20 cellular contexts compared by ENCODE assay signal in the genomic region with DNA sequence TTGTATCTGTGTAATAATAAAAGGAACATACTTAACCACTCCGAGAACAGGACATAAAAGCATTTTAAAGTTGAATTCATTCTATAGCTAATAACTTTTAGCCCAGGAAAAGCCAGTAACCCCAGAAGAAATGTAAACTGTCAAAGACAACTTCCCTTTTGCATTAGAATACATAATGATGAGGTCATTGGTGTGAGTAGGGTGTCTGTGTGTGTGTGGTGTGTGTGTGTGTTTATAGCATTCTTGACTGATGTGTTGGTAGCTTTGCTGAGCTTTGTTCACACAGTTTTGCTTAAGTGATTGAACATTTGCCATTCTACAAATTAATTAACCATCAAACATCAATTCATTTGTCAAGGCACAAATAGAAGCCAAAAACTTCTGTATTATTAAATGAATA.
DNase-seq lines count a peak whose midpoint lies in the region; TF ChIP-seq lines count a peak whose summit lies in the region.
"Had no signal": no experiment of that assay in that cellular context is flagged by ENCODE, and none has a peak within 500 bp of the region (broad histone marks: within the 10 kb centered on the region; RNA-seq: fewer than 3 reads in every experiment).

No MANE protein-coding gene starts in this region.

- H3K27me3 Mint-ChIP-seq in endothelial cell (ENCODE audit: unreplicated experiment) (peaks cover 5% of the 10 kb centered on the region), nephron progenitor cell (ENCODE audit: low read depth, poor library complexity) (peaks cover 3% of the 10 kb centered on the region)
- H3K27me3 Mint-ChIP-seq in activated CD4-positive, alpha-beta memory T cell treated with anti-CD3 and anti-CD28 coated beads, Interleukin-2, amount 10 ng/mL, durations not matched to agents 7 days and 5 days = no peaks in the 10 kb centered on the region
- H3K27me3 Mint-ChIP-seq: CD4-positive, alpha-beta memory T cell had no signal

- no peaks in the 10 kb centered on the region for H3K27me3 ChIP-seq in thyroid gland
- H3K27me3 ChIP-seq: BE2C had no signal

- POLR2A ChIA-PET in activated CD4-positive, alpha-beta memory T cell treated with anti-CD3 and anti-CD28 coated beads, Interleukin-2, amount 10 ng/mL, durations not matched to agents 7 days and 5 days (lab: Charles Lee) = no interaction called here

- H3K9me3 ChIP-seq in thyroid gland = no peaks in the 10 kb centered on the region
- H3K9me3 ChIP-seq: A549, BE2C, HAP-1 had no signal

- no peaks in the 10 kb centered on the region for H3K36me3 ChIP-seq in thyroid gland
- H3K36me3 ChIP-seq: BE2C, HAP-1 had no signal

- intact Hi-C loops in thyroid gland (cut with DNase I) = no loop called here

- no peak overlapping the region for H3K27ac ChIP-seq in thyroid gland
- H3K27ac ChIP-seq: A549, C4-2B, HL-60 had no signal

- TF ChIP-seq CTCF in epithelial cell of esophagus (IDR thresholded peaks at IDR 0.05; ENCODE audit: insufficient read depth, low read depth, low read length, missing control alignments) (no peak), endothelial cell (IDR thresholded peaks at IDR 0.05; ENCODE audit: unreplicated experiment) (no peak), thyroid gland (IDR thresholded peaks at IDR 0.05) (no peak), nephron progenitor cell (IDR thresholded peaks at IDR 0.05) (no peak)

- H3K4me3 Mint-ChIP-seq in endothelial cell (ENCODE audit: unreplicated experiment) (no peak overlapping the region), nephron progenitor cell (no peak overlapping the region)
- H3K4me3 Mint-ChIP-seq in activated CD4-positive, alpha-beta memory T cell treated with anti-CD3 and anti-CD28 coated beads, Interleukin-2, amount 10 ng/mL, durations not matched to agents 7 days and 5 days = no peak overlapping the region
- H3K4me3 Mint-ChIP-seq: CD4-positive, alpha-beta memory T cell; HFFc6 had no signal

- H3K9me3 Mint-ChIP-seq in endothelial cell (ENCODE audit: unreplicated experiment) (peaks cover 10% of the 10 kb centered on the region), nephron progenitor cell (peaks cover 28% of the 10 kb centered on the region)
- peaks cover 11% of the 10 kb centered on the region for H3K9me3 Mint-ChIP-seq in activated CD4-positive, alpha-beta memory T cell treated with anti-CD3 and anti-CD28 coated beads, Interleukin-2, amount 10 ng/mL, durations not matched to agents 7 days and 5 days

- H3K36me3 Mint-ChIP-seq in endothelial cell (ENCODE audit: low read depth, unreplicated experiment) (peaks cover 4% of the 10 kb centered on the region), nephron progenitor cell (ENCODE audit: low read depth) (peaks cover 4% of the 10 kb centered on the region)
- H3K36me3 Mint-ChIP-seq in activated CD4-positive, alpha-beta memory T cell treated with anti-CD3 and anti-CD28 coated beads, Interleukin-2, amount 10 ng/mL, durations not matched to agents 7 days and 5 days (ENCODE audit: low read depth) = no peaks in the 10 kb centered on the region
- H3K36me3 Mint-ChIP-seq: CD4-positive, alpha-beta memory T cell had no signal

- WGBS in thyroid gland, 2 donors = 89 to 92% methylated on average over 1 of the region's 1 CpG

- H3K4me1 ChIP-seq in thyroid gland = no peaks in the 10 kb centered on the region
- H3K4me1 ChIP-seq: A549, BE2C, HAP-1 had no signal

- DNase-seq in MV-4-11 (lab: John Stamatoyannopoulos, UW) (peak; percentile 15), amniotic epithelial cell (ENCODE audit: low read depth) (peak; percentile 1), epithelial cell of esophagus (ENCODE audit: low read depth) (peak; percentile 49), endothelial cell (ENCODE audit: low spot score) (no peak), thyroid gland (no peak), nephron progenitor cell (no peak)
- DNase-seq in activated CD4-positive, alpha-beta memory T cell treated with anti-CD3 and anti-CD28 coated beads, Interleukin-2, amount 10 ng/mL, durations not matched to agents 7 days and 5 days = no peak
- DNase-seq: BE2C; CD4-positive, alpha-beta memory T cell; DMS153; DMS79 treated with DMSO at 0.1 percent for 48 hours; EL; GF-D8; HFFc6; IMR-90; KG1 had no signal

- H3K4me3 ChIP-seq in epithelial cell of esophagus (ENCODE audit: low read length) (no peak overlapping the region), thyroid gland (replicated peaks in 1 of 3) (no peak overlapping the region)
- H3K4me3 ChIP-seq: A549, HAP-1 had no signal

- no peaks in the 10 kb centered on the region for H3K4me1 Mint-ChIP-seq in endothelial cell (ENCODE audit: unreplicated experiment)
- H3K4me1 Mint-ChIP-seq in nephron progenitor cell = no peaks in the 10 kb centered on the region
- H3K4me1 Mint-ChIP-seq in activated CD4-positive, alpha-beta memory T cell treated with anti-CD3 and anti-CD28 coated beads, Interleukin-2, amount 10 ng/mL, durations not matched to agents 7 days and 5 days = no peaks in the 10 kb centered on the region
- H3K4me1 Mint-ChIP-seq: CD4-positive, alpha-beta memory T cell had no signal

- CTCF ChIA-PET in activated CD4-positive, alpha-beta memory T cell treated with anti-CD3 and anti-CD28 coated beads, Interleukin-2, amount 10 ng/mL, durations not matched to agents 7 days and 5 days (lab: Charles Lee) = no interaction called here

- H3K27ac Mint-ChIP-seq in endothelial cell (ENCODE audit: unreplicated experiment) = no peak overlapping the region
- H3K27ac Mint-ChIP-seq in nephron progenitor cell = no peak overlapping the region
- H3K27ac Mint-ChIP-seq in activated CD4-positive, alpha-beta memory T cell treated with anti-CD3 and anti-CD28 coated beads, Interleukin-2, amount 10 ng/mL, durations not matched to agents 7 days and 5 days = no peak overlapping the region
- H3K27ac Mint-ChIP-seq: HFFc6 had no signal

- no peak for TF ChIP-seq POLR2A in thyroid gland (IDR thresholded peaks at IDR 0.05)

Comparison
In these comparisons a context has a peak if more than half of its experiments do, and no peak if none do; other contexts are left out.
1. DNase-seq: peak in MV-4-11 (single experiment), amniotic epithelial cell (single experiment) and epithelial cell of esophagus (single experiment); none in endothelial cell (single experiment), thyroid gland (0 of 2), nephron progenitor cell (single experiment) and activated CD4-positive, alpha-beta memory T cell treated with anti-CD3 and anti-CD28 coated beads, Interleukin-2, amount 10 ng/mL, durations not matched to agents 7 days and 5 days (single experiment).